In the genomic region with DNA sequence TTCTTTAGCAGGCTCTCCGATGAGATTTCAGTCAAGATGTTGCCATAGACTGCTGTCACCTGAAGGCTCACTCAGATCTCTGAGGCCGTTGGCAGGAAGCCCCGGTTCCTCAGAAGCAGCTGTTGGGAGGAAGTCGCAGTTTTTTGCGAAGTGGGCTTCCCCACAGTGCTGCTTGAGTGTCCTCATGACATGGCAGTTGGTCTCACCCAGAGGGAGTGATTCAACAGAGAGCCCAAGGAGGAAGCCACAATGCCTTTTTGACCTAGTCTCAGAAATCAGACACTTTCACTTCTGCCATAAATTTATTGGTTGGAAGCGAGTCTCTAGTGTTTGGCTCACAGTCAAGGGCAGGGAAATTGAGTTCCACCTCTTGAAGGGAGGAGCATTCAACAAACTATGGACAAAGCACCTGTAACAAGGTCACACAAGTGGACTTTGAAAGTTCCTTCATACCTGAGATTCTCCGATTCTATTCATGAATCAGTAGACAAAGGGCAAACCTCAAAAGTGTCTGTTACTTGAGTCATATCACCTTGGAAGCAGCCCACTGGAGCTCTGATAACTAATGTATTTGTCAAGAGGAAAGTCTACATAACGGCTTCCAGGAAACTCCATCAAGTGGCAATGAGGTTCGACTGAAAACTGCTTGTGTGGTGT, we compare ENCODE assay signal across 1 cellular context.
TF ChIP-seq lines count a peak whose summit lies in the region.

No MANE protein-coding gene starts in this region.

TF ChIP-seq in HepG2, 621 proteins besides CTCF, POLR2A, EP300 and RAD21 (continued from another document and continues in another):
- TF ChIP-seq, protein P1, sequence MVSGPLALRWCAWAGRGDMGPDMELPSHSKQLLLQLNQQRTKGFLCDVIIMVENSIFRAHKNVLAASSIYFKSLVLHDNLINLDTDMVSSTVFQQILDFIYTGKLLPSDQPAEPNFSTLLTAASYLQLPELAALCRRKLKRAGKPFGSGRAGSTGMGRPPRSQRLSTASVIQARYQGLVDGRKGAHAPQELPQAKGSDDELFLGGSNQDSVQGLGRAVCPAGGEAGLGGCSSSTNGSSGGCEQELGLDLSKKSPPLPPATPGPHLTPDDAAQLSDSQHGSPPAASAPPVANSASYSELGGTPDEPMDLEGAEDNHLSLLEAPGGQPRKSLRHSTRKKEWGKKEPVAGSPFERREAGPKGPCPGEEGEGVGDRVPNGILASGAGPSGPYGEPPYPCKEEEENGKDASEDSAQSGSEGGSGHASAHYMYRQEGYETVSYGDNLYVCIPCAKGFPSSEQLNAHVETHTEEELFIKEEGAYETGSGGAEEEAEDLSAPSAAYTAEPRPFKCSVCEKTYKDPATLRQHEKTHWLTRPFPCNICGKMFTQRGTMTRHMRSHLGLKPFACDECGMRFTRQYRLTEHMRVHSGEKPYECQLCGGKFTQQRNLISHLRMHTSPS (CRISPR knock-in tag; IDR thresholded peaks at IDR 0.05; ENCODE audit: low read depth), result no peak
- TF ChIP-seq ZNF761 (CRISPR knock-in tag; conservative IDR thresholded peaks at IDR 0.05), result no peak
- TF ChIP-seq SP5 (CRISPR knock-in tag; IDR thresholded peaks at IDR 0.05; ENCODE audit: borderline replicate concordance, low read depth), result peak; percentile 64
- peak; percentile 71 for TF ChIP-seq SKI (IDR thresholded peaks at IDR 0.05; ENCODE audit: partially characterized antibody)
- TF ChIP-seq FOSL2 (CRISPR knock-in tag; IDR thresholded peaks at IDR 0.05), result peak; percentile 78
- TF ChIP-seq KDM6A (CRISPR knock-in tag; IDR thresholded peaks at IDR 0.05; ENCODE audit: low read depth), result peak; percentile 61; the same call in 1 of the 2 replicates
- TF ChIP-seq ZNF205 (CRISPR knock-in tag; IDR thresholded peaks at IDR 0.05), result peak; percentile 81
- 0 out of 2 replicates have a peak, but pooled peaks have one; percentile 19 for TF ChIP-seq ZNF720 (CRISPR knock-in tag; IDR thresholded peaks at IDR 0.05)
- no peak for TF ChIP-seq ZBTB8A (CRISPR knock-in tag; IDR thresholded peaks at IDR 0.05; ENCODE audit: borderline replicate concordance, low read depth)
- TF ChIP-seq, protein P2, sequence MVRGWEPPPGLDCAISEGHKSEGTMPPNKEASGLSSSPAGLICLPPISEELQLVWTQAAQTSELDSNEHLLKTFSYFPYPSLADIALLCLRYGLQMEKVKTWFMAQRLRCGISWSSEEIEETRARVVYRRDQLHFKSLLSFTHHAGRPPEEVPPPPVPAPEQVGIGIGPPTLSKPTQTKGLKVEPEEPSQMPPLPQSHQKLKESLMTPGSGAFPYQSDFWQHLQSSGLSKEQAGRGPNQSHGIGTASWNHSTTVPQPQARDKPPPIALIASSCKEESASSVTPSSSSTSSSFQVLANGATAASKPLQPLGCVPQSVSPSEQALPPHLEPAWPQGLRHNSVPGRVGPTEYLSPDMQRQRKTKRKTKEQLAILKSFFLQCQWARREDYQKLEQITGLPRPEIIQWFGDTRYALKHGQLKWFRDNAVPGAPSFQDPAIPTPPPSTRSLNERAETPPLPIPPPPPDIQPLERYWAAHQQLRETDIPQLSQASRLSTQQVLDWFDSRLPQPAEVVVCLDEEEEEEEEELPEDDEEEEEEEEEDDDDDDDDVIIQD (CRISPR knock-in tag; IDR thresholded peaks at IDR 0.05; ENCODE audit: low read depth), result peak; percentile 92
- TF ChIP-seq, protein P3, sequence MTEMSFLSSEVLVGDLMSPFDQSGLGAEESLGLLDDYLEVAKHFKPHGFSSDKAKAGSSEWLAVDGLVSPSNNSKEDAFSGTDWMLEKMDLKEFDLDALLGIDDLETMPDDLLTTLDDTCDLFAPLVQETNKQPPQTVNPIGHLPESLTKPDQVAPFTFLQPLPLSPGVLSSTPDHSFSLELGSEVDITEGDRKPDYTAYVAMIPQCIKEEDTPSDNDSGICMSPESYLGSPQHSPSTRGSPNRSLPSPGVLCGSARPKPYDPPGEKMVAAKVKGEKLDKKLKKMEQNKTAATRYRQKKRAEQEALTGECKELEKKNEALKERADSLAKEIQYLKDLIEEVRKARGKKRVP (CRISPR knock-in tag; IDR thresholded peaks at IDR 0.05), result no peak
- TF ChIP-seq SIX1 (CRISPR knock-in tag; IDR thresholded peaks at IDR 0.05; ENCODE audit: borderline replicate concordance), result 0 out of 2 replicates have a peak, but pooled peaks have one; percentile 22
- TF ChIP-seq CENPX (CRISPR knock-in tag; IDR thresholded peaks at IDR 0.05), result no peak
- TF ChIP-seq ZKSCAN5 (CRISPR knock-in tag; IDR thresholded peaks at IDR 0.05), result 0 out of 2 replicates have a peak, but pooled peaks have one; percentile 12
- TF ChIP-seq, protein P4, sequence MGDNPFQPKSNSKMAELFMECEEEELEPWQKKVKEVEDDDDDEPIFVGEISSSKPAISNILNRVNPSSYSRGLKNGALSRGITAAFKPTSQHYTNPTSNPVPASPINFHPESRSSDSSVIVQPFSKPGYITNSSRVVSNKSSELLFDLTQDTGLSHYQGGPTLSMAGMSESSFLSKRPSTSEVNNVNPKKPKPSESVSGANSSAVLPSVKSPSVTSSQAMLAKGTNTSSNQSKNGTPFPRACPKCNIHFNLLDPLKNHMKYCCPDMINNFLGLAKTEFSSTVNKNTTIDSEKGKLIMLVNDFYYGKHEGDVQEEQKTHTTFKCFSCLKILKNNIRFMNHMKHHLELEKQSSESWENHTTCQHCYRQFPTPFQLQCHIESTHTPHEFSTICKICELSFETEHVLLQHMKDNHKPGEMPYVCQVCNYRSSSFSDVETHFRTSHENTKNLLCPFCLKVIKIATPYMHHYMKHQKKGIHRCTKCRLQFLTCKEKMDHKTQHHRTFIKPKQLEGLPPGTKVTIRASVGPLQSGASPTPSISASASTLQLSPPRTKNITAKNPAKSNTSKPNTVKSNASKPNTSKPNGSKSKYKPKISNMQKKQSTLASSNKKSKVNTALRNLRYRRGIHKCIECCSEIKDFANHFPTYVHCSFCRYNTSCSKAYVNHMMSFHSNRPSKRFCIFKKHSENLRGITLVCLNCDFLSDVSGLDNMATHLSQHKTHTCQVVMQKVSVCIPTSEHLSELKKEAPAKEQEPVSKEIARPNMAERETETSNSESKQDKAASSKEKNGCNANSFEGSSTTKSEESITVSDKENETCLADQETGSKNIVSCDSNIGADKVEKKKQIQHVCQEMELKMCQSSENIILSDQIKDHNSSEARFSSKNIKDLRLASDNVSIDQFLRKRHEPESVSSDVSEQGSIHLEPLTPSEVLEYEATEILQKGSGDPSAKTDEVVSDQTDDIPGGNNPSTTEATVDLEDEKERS (CRISPR knock-in tag; IDR thresholded peaks at IDR 0.05), result 0 out of 2 replicates have a peak, but pooled peaks have one; percentile 12
- TF ChIP-seq, protein P5, sequence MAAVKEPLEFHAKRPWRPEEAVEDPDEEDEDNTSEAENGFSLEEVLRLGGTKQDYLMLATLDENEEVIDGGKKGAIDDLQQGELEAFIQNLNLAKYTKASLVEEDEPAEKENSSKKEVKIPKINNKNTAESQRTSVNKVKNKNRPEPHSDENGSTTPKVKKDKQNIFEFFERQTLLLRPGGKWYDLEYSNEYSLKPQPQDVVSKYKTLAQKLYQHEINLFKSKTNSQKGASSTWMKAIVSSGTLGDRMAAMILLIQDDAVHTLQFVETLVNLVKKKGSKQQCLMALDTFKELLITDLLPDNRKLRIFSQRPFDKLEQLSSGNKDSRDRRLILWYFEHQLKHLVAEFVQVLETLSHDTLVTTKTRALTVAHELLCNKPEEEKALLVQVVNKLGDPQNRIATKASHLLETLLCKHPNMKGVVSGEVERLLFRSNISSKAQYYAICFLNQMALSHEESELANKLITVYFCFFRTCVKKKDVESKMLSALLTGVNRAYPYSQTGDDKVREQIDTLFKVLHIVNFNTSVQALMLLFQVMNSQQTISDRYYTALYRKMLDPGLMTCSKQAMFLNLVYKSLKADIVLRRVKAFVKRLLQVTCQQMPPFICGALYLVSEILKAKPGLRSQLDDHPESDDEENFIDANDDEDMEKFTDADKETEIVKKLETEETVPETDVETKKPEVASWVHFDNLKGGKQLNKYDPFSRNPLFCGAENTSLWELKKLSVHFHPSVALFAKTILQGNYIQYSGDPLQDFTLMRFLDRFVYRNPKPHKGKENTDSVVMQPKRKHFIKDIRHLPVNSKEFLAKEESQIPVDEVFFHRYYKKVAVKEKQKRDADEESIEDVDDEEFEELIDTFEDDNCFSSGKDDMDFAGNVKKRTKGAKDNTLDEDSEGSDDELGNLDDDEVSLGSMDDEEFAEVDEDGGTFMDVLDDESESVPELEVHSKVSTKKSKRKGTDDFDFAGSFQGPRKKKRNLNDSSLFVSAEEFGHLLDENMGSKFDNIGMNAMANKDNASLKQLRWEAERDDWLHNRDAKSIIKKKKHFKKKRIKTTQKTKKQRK (IDR thresholded peaks at IDR 0.05; ENCODE audit: low read length), result no peak
- TF ChIP-seq, protein P6, sequence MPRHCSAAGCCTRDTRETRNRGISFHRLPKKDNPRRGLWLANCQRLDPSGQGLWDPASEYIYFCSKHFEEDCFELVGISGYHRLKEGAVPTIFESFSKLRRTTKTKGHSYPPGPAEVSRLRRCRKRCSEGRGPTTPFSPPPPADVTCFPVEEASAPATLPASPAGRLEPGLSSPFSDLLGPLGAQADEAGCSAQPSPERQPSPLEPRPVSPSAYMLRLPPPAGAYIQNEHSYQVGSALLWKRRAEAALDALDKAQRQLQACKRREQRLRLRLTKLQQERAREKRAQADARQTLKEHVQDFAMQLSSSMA (CRISPR knock-in tag; IDR thresholded peaks at IDR 0.05), result 0 out of 2 replicates have a peak, but pooled peaks have one; percentile 49
- TF ChIP-seq ZIK1 (CRISPR knock-in tag; IDR thresholded peaks at IDR 0.05; ENCODE audit: borderline replicate concordance, low read depth), result no peak
- TF ChIP-seq CREB1 (IDR thresholded peaks at IDR 0.05), result no peak
- TF ChIP-seq CREB1 (CRISPR knock-in tag; IDR thresholded peaks at IDR 0.05), result peak; percentile 20; the same call in 1 of the 2 replicates
- TF ChIP-seq, protein P7, sequence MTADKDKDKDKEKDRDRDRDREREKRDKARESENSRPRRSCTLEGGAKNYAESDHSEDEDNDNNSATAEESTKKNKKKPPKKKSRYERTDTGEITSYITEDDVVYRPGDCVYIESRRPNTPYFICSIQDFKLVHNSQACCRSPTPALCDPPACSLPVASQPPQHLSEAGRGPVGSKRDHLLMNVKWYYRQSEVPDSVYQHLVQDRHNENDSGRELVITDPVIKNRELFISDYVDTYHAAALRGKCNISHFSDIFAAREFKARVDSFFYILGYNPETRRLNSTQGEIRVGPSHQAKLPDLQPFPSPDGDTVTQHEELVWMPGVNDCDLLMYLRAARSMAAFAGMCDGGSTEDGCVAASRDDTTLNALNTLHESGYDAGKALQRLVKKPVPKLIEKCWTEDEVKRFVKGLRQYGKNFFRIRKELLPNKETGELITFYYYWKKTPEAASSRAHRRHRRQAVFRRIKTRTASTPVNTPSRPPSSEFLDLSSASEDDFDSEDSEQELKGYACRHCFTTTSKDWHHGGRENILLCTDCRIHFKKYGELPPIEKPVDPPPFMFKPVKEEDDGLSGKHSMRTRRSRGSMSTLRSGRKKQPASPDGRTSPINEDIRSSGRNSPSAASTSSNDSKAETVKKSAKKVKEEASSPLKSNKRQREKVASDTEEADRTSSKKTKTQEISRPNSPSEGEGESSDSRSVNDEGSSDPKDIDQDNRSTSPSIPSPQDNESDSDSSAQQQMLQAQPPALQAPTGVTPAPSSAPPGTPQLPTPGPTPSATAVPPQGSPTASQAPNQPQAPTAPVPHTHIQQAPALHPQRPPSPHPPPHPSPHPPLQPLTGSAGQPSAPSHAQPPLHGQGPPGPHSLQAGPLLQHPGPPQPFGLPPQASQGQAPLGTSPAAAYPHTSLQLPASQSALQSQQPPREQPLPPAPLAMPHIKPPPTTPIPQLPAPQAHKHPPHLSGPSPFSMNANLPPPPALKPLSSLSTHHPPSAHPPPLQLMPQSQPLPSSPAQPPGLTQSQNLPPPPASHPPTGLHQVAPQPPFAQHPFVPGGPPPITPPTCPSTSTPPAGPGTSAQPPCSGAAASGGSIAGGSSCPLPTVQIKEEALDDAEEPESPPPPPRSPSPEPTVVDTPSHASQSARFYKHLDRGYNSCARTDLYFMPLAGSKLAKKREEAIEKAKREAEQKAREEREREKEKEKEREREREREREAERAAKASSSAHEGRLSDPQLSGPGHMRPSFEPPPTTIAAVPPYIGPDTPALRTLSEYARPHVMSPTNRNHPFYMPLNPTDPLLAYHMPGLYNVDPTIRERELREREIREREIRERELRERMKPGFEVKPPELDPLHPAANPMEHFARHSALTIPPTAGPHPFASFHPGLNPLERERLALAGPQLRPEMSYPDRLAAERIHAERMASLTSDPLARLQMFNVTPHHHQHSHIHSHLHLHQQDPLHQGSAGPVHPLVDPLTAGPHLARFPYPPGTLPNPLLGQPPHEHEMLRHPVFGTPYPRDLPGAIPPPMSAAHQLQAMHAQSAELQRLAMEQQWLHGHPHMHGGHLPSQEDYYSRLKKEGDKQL (CRISPR knock-in tag; IDR thresholded peaks at IDR 0.05; ENCODE audit: low read depth), result 0 out of 2 replicates have a peak, but pooled peaks have one; percentile 7
- no peak for TF ChIP-seq ZBTB21 (CRISPR knock-in tag; IDR thresholded peaks at IDR 0.05)
- peak; percentile 84 for TF ChIP-seq SOX5 (CRISPR knock-in tag; IDR thresholded peaks at IDR 0.05; ENCODE audit: borderline replicate concordance)
- no peak for TF ChIP-seq ZBTB3 (CRISPR knock-in tag; IDR thresholded peaks at IDR 0.05; ENCODE audit: borderline replicate concordance, low read depth)
- TF ChIP-seq CBX5 (CRISPR knock-in tag; IDR thresholded peaks at IDR 0.05; ENCODE audit: borderline replicate concordance), result 0 out of 2 replicates have a peak, but pooled peaks have one; percentile 27
- TF ChIP-seq ZNF331 (CRISPR knock-in tag; IDR thresholded peaks at IDR 0.05), result peak; percentile 53; the same call in 1 of the 2 replicates
- no peak for TF ChIP-seq DR1 (CRISPR knock-in tag; IDR thresholded peaks at IDR 0.05)
- TF ChIP-seq, protein P8, sequence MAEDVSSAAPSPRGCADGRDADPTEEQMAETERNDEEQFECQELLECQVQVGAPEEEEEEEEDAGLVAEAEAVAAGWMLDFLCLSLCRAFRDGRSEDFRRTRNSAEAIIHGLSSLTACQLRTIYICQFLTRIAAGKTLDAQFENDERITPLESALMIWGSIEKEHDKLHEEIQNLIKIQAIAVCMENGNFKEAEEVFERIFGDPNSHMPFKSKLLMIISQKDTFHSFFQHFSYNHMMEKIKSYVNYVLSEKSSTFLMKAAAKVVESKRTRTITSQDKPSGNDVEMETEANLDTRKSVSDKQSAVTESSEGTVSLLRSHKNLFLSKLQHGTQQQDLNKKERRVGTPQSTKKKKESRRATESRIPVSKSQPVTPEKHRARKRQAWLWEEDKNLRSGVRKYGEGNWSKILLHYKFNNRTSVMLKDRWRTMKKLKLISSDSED (CRISPR knock-in tag; IDR thresholded peaks at IDR 0.05), result no peak
- peak; percentile 49 for TF ChIP-seq SALL1 (CRISPR knock-in tag; IDR thresholded peaks at IDR 0.05)
- no peak for TF ChIP-seq FOXA1 (IDR thresholded peaks at IDR 0.05)
- TF ChIP-seq FOXA1 (CRISPR knock-in tag; IDR thresholded peaks at IDR 0.05), result peak; percentile 69
- no peak for TF ChIP-seq SAFB2 (CRISPR knock-in tag; IDR thresholded peaks at IDR 0.05; ENCODE audit: borderline replicate concordance, low read depth)
- peak; percentile 23; the same call in 1 of the 2 replicates for TF ChIP-seq EHMT2 (IDR thresholded peaks at IDR 0.05; ENCODE audit: borderline replicate concordance, low read depth, low read length)
- TF ChIP-seq HDAC2 (CRISPR knock-in tag; IDR thresholded peaks at IDR 0.05), result peak; percentile 54
- 0 out of 2 replicates have a peak, but pooled peaks have one; percentile 14 for TF ChIP-seq ZNF30 (CRISPR knock-in tag; IDR thresholded peaks at IDR 0.05)
- peak; percentile 60; the same call in 1 of the 2 replicates for TF ChIP-seq NCOR1 (IDR thresholded peaks at IDR 0.05; ENCODE audit: borderline replicate concordance, low read length)
- TF ChIP-seq PPARG (CRISPR knock-in tag; conservative IDR thresholded peaks at IDR 0.05), result peak; percentile 73
- peak; percentile 90 for TF ChIP-seq TEAD3 (CRISPR knock-in tag; optimal IDR thresholded peaks at IDR 0.05; ENCODE audit: borderline replicate concordance)
- no peak for TF ChIP-seq ZFY (CRISPR knock-in tag; IDR thresholded peaks at IDR 0.05)
- TF ChIP-seq TAF1 (CRISPR knock-in tag; IDR thresholded peaks at IDR 0.05), result no peak
- no peak for TF ChIP-seq FOXP1 (IDR thresholded peaks at IDR 0.05)
- TF ChIP-seq FOXP1 (CRISPR knock-in tag; IDR thresholded peaks at IDR 0.05), result 0 out of 2 replicates have a peak, but pooled peaks have one; percentile 50
